ENCODE assay signal across 26 cellular contexts in genomic region chr2:101130081-101130480, GRCh38.
"Had no signal": no experiment of that assay in that cellular context is flagged by ENCODE, and none has a peak within 500 bp of the region (broad histone marks: within the 10 kb centered on the region; RNA-seq: fewer than 3 reads in every experiment).

No MANE protein-coding gene starts in this region.

- H3K27me3 ChIP-seq: ascending aorta, cardiac muscle cell, pancreas, testis had no signal

- H3K27ac ChIP-seq: ascending aorta, cardiac muscle cell, pancreas, prostate gland, testis, VCaP had no signal

- H3K4me3 ChIP-seq: ascending aorta, cardiac muscle cell, lung, mucosa of descending colon, pancreas, prostate gland, testis had no signal

- H3K36me3 ChIP-seq: ascending aorta, cardiac muscle cell, pancreas, prostate gland had no signal

- ATAC-seq: activated CD4-positive, CD25-positive, alpha-beta regulatory T cell treated with anti-CD3 and anti-CD28 coated beads, Interleukin-2, amount 50 U/mL, for 24 hours; left lobe of liver; mucosa of descending colon; pancreas had no signal

- DNase-seq: activated CD4-positive, alpha-beta memory T cell treated with anti-CD3 and anti-CD28 coated beads for 36 hours; activated CD4-positive, alpha-beta T cell treated with anti-CD3 and anti-CD28 coated beads, Interleukin-2, amount 10 ng/mL, durations not matched to agents 24 days and 14 days; activated CD8-positive, alpha-beta memory T cell treated with anti-CD3 and anti-CD28 coated beads, Interleukin-2, amount 50 U/mL, for 48 hours; activated gamma-delta T cell; activated naive CD4-positive, alpha-beta T cell treated with anti-CD3 and anti-CD28 coated beads, Interleukin-2, amount 10 ng/mL, durations not matched to agents 7 days and 5 days; activated naive CD8-positive, alpha-beta T cell treated with anti-CD3 and anti-CD28 coated beads, Interleukin-2, amount 10 ng/mL, durations not matched to agents 7 days and 5 days; activated T-cell treated with anti-CD3 and anti-CD28 coated beads, Interleukin-2, amount 50 U/mL, for 24 hours; head of caudate nucleus; hippocampal formation; immature natural killer cell; mucosa of descending colon; naive B cell; nephron progenitor cell; nucleus accumbens; pancreas; stimulated activated CD4-positive, alpha-beta T cell treated with anti-CD3 and anti-CD28 coated beads, Interleukin-2, amount 100 ng/mL, for 48 hours; stimulated activated naive CD4-positive, alpha-beta T cell treated with Interleukin-2 at 50 U/mL for 16 hours; testis; trophoblast cell had no signal

- H3K4me1 ChIP-seq: prostate gland had no signal

- H3K9me3 ChIP-seq: ascending aorta, mucosa of descending colon, pancreas, prostate gland, testis had no signal
